In the genomic region with DNA sequence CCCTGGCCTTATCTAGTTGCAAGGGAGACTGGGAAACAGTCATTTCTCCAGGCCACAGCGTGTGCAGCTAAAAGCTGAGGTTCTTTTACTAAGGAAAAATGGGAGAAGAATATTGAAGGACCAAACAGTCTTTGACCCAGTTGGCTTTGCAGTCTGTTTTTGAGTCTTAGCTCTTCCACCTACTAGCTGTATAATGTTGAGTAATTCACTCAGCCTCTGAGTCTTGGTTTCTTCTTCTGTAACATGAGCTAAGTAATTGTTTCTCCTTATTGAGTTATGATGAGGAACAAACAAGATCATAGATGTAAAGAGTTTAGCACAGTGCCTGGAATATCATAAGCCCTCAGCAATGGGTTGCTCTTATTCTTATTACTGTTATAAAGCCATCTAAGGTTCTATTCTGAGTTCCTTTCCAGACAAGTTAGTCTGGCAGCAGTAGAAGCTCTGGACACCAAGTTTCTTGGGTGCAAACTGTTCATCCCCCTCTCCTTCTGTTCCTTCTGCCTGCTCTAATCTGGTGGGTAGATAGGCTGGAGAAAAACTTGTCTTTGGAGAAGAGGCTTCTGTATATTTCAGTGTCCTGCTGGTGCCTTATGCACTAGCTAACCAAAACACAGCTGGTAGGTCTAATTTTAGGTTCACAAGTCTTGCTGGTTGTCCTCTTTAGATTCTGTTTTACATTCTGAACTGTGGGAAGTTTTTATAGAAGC, we compare ENCODE assay signal across 12 cellular contexts. TPM values are rescaled to one million over a fixed set of nuclear protein-coding genes. Genes with fewer than 3 reads are reported as not detected.
DNase-seq lines count a peak whose midpoint lies in the region; ATAC-seq, FAIRE-seq and TF ChIP-seq lines count a peak whose summit lies in the region.
"Had no signal": no experiment of that assay in that cellular context is flagged by ENCODE, and none has a peak within 500 bp of the region (broad histone marks: within the 10 kb centered on the region; RNA-seq: fewer than 3 reads in every experiment).

No MANE protein-coding gene starts in this region.

- TF ChIP-seq RAD21 in GM12878 (IDR thresholded peaks at IDR 0.05; ENCODE audit: insufficient read depth, low read depth, low read length), result no peak

- H3K9me3 ChIP-seq in GM12878 (replicated peaks; ENCODE audit: control insufficient read depth, insufficient read depth, low read length) (no peaks in the 10 kb centered on the region), endodermal cell (ENCODE audit: control insufficient read depth, low read length) (no peaks in the 10 kb centered on the region)
- no peaks in the 10 kb centered on the region for H3K9me3 ChIP-seq in naive thymus-derived CD4-positive, alpha-beta T cell (ENCODE audit: control insufficient read depth in 2 of 3, low read length in 3 of 3)

- intact Hi-C loops in GM12878 (cut with micrococcal nuclease; ENCODE audit: unreplicated experiment), result no loop called here
- intact Hi-C loops in naive thymus-derived CD4-positive, alpha-beta T cell (cut with micrococcal nuclease), result no loop called here

- TF ChIP-seq CTCF in GM12878 (IDR thresholded peaks at IDR 0.05 in 2 of 3, conservative IDR thresholded peaks at IDR 0.05 in 1 of 3; ENCODE audit: control insufficient read depth in 2 of 3, extremely low read depth in 1 of 3, insufficient read depth in 1 of 3, low read depth in 3 of 3, low read length in 3 of 3) (no peak), endodermal cell (conservative IDR thresholded peaks at IDR 0.05) (no peak)

- H3K27me3 Mint-ChIP-seq in naive thymus-derived CD4-positive, alpha-beta T cell, result no peaks in the 10 kb centered on the region
- H3K27me3 Mint-ChIP-seq in endodermal cell (ENCODE audit: insufficient read depth), result no peaks in the 10 kb centered on the region

- peak overlapping the region in 7 of 10 donors; percentile 6 to 47 (median 36) for H3K4me3 Mint-ChIP-seq in naive thymus-derived CD4-positive, alpha-beta T cell
- H3K4me3 Mint-ChIP-seq in endodermal cell, result no peak overlapping the region

- H3K36me3 ChIP-seq in GM12878 (ENCODE audit: control insufficient read depth in 2 of 2, insufficient read depth in 2 of 2, low read length in 1 of 2), result peaks cover 0 to 3% of the 10 kb centered on the region in 2 experiments; a peak in 1 of 4 replicates
- no peaks in the 10 kb centered on the region for H3K36me3 ChIP-seq in naive thymus-derived CD4-positive, alpha-beta T cell (ENCODE audit: control insufficient read depth in 2 of 3, insufficient read depth in 3 of 3, low read length in 3 of 3)
- no peaks in the 10 kb centered on the region for H3K36me3 ChIP-seq in endodermal cell (ENCODE audit: control insufficient read depth, insufficient read depth, low read length)

- BruUV-seq in GM12878 (replicated peaks; lab: Mats Ljungman, UMichigan), result no TSS peak

- H3K36me3 Mint-ChIP-seq in naive thymus-derived CD4-positive, alpha-beta T cell, result peaks cover 4 to 44% (median 20%) of the 10 kb centered on the region in 5 donors
- no peaks in the 10 kb centered on the region for H3K36me3 Mint-ChIP-seq in endodermal cell (ENCODE audit: low read depth)

- POLR2A ChIA-PET in GM12878 (lab: Charles Lee), result interaction anchor here (1.0 kb wide), 1 partner anchor 9 kb away, joined by 4 read pairs; no protein-coding TSS in a partner anchor
- POLR2A ChIA-PET in naive thymus-derived CD4-positive, alpha-beta T cell (lab: Charles Lee), result interaction anchor here (0.9 kb wide), 1 partner anchor 48 kb away, joined by 4 read pairs; no protein-coding TSS in a partner anchor

- H3K4me1 Mint-ChIP-seq in naive thymus-derived CD4-positive, alpha-beta T cell, result peaks cover 17 to 100% (median 92%) of the 10 kb centered on the region in 7 donors
- H3K4me1 Mint-ChIP-seq in endodermal cell, result peaks cover 10% of the 10 kb centered on the region

- no peak for TF ChIP-seq POLR2A in GM12878 (IDR thresholded peaks at IDR 0.05; ENCODE audit: low read depth, low read length)

- H3K9me3 Mint-ChIP-seq in naive thymus-derived CD4-positive, alpha-beta T cell, result peaks cover 0 to 4% (median 0%) of the 10 kb centered on the region in 11 donors
- no peaks in the 10 kb centered on the region for H3K9me3 Mint-ChIP-seq in endodermal cell

- CTCF ChIA-PET in GM12878 (lab: Yijun Ruan, JAX), result interaction anchor here (0.9 to 1.8 kb wide), 2 partner anchors 9 to 146 kb away, joined by 5 to 8 read pairs; no protein-coding TSS in a partner anchor
- CTCF ChIA-PET in naive thymus-derived CD4-positive, alpha-beta T cell (lab: Charles Lee), result no interaction called here

- peak overlapping the region; percentile 64 for H3K4me2 ChIP-seq in GM12878 (ENCODE audit: control insufficient read depth, insufficient read depth)

- no peak for TF ChIP-seq EP300 in GM12878 (IDR thresholded peaks at IDR 0.05; ENCODE audit: borderline replicate concordance in 1 of 2, control insufficient read depth in 1 of 2, low read depth in 2 of 2, low read length in 2 of 2)

- ATAC-seq in GM18517 (IDR thresholded peaks at IDR 0.05; ENCODE audit: unreplicated experiment) (peak; percentile 55), HG02642 (IDR thresholded peaks at IDR 0.05; ENCODE audit: poor library complexity, unreplicated experiment) (peak; percentile 71), GM12878 (peak; percentile 30)
- ATAC-seq in naive thymus-derived CD4-positive, alpha-beta T cell, result no peak

- RAD21 ChIA-PET in GM12878 (lab: Charles Lee; ENCODE audit: unreplicated experiment), result no interaction called here

- DNase-seq in GM12878 (ENCODE audit: low read depth, low spot score) (no peak), epidermal melanocyte (ENCODE audit: insufficient read length, low spot score) (no peak), endodermal cell (no peak), foreskin melanocyte (no peak), NCI-H1436 (lab: John Stamatoyannopoulos, UW) (no peak)
- no peak for DNase-seq in naive thymus-derived CD4-positive, alpha-beta T cell
- DNase-seq: activated naive CD4-positive, alpha-beta T cell; kidney; NCI-H1048 had no signal

- no peaks in the 10 kb centered on the region; the same call in 1 of the 2 replicates for H4K20me1 ChIP-seq in GM12878 (ENCODE audit: control insufficient read depth, insufficient read depth)

- H3K9ac ChIP-seq in GM12878 (ENCODE audit: control insufficient read depth, insufficient read depth, low read length), result peak overlapping the region; percentile 4; the same call in 1 of the 2 replicates
- no peak overlapping the region for H3K9ac ChIP-seq in endodermal cell (ENCODE audit: extremely low read depth, low read length, poor library complexity, severe bottlenecking)

- H3K4me3 ChIP-seq in GM12878 (no peak overlapping the region), endodermal cell (ENCODE audit: low read length) (no peak overlapping the region)
- H3K4me3 ChIP-seq in naive thymus-derived CD4-positive, alpha-beta T cell (ENCODE audit: low read length), result no peak overlapping the region

- WGBS in GM12878 (ENCODE audit: insufficient coverage, insufficient replicate concordance, low lambda C conversion rate, missing lambda C conversion rate), result 96% methylated on average over 1 of the region's 1 CpG
- WGBS in endodermal cell (ENCODE audit: insufficient coverage in 1 of 2, insufficient read length in 1 of 2), 2 experiments, result 100% methylated on average over 1 of the region's 1 CpG

- FAIRE-seq in GM12878 (lab: Jason Lieb, UNC), result peak; percentile 13
- FAIRE-seq: kidney had no signal

- SMC1A ChIA-PET in GM12878 (lab: Charles Lee; ENCODE audit: uncharacterized antibody, unreplicated experiment), result interaction anchor here (0.7 kb wide), 1 partner anchor 45 kb away, joined by 3 read pairs; no protein-coding TSS in a partner anchor

- H3K27ac ChIP-seq in GM12878 (ENCODE audit: control insufficient read depth, insufficient read depth), result no peak overlapping the region
- H3K27ac ChIP-seq in naive thymus-derived CD4-positive, alpha-beta T cell (ENCODE audit: low read depth, low read length), result no peak overlapping the region
- no peak overlapping the region for H3K27ac ChIP-seq in endodermal cell (ENCODE audit: low read depth, low read length)
- H3K27ac ChIP-seq: VCaP had no signal

- peaks cover 73% of the 10 kb centered on the region for H3K79me2 ChIP-seq in GM12878 (ENCODE audit: control insufficient read depth, insufficient read depth, low read length)

- H3K27ac Mint-ChIP-seq in naive thymus-derived CD4-positive, alpha-beta T cell, result peak overlapping the region in 4 of 9 donors; percentile 2 to 74 (median 24)
- no peak overlapping the region for H3K27ac Mint-ChIP-seq in endodermal cell

- H3K4me1 ChIP-seq in GM12878 (ENCODE audit: control insufficient read depth, insufficient read depth, low read length) (peaks cover 13% of the 10 kb centered on the region), endodermal cell (ENCODE audit: control insufficient read depth, insufficient read depth, low read length) (no peaks in the 10 kb centered on the region)
- H3K4me1 ChIP-seq in naive thymus-derived CD4-positive, alpha-beta T cell (ENCODE audit: control insufficient read depth in 2 of 2, insufficient read depth in 2 of 2, low read length in 2 of 2), result peaks cover 8 to 22% of the 10 kb centered on the region in 2 donors

- no peak overlapping the region for H2AFZ ChIP-seq in GM12878 (ENCODE audit: control insufficient read depth, low read depth, low read length)

- H3K27me3 ChIP-seq in GM12878 (replicated peaks in 1 of 2; ENCODE audit: control insufficient read depth in 2 of 2, insufficient read depth in 2 of 2, low read length in 1 of 2) (no peaks in the 10 kb centered on the region), endodermal cell (ENCODE audit: control insufficient read depth, insufficient read depth, low read length, poor library complexity, severe bottlenecking) (no peaks in the 10 kb centered on the region)
- H3K27me3 ChIP-seq in naive thymus-derived CD4-positive, alpha-beta T cell (ENCODE audit: control insufficient read depth in 2 of 2, insufficient read depth in 2 of 2, low read length in 2 of 2), result no peaks in the 10 kb centered on the region

- in situ Hi-C loops in GM12878 (cut with MboI), result no loop called here

RNA-seq across cellular contexts. Expression of a gene that starts 13.5 kb away (rescaled TPM):
- 41.8 and 42.1 TPM in 2 replicates for total RNA-seq in GM12878 (2013; cell fraction: nucleolus; rRNA removed)
- total RNA-seq in GM12878 (2014; rRNA removed) (17.8 and 18.6 TPM in 2 replicates), GM12878 (2014; rRNA removed; fragmentation: Illumina TruSeq; extraction: Trizol) (17.4 and 17.5 TPM in 2 replicates), GM12878 (2021) (51.2 and 54.5 TPM in 2 replicates), endodermal cell (10 to 100 TPM; 48.5 to 63.8 TPM)
- polyA plus RNA-seq in GM12878 (2011; ENCODE audit: low read depth), result 10.2 TPM
- polyA plus RNA-seq in GM12878 (2011; rRNA removed) (86.4 and 93.0 TPM in 2 replicates), GM12878 (2014; fragmentation: Illumina TruSeq; extraction: Trizol) (53.0 and 61.9 TPM in 2 replicates), GM12878 (2014; fragmentation: Nextera tagmentation; extraction: Ambion mirVana) (1 to 10 TPM; 6.7 to 8.9 TPM), GM12878 (2014; rRNA removed) (25.8 and 27.1 TPM in 2 replicates), GM12878 (2016; fragmentation: Nextera tagmentation; extraction: Ambion mirVana) (10 to 100 TPM; 29.4 to 40.1 TPM)
- 55.2 and 67.9 TPM in 2 replicates for polyA plus RNA-seq in GM12878 (2011; cell fraction: cytosol; rRNA removed)
- polyA plus RNA-seq in GM12878 (2011; cell fraction: nucleus; rRNA removed), result 112 and 116 TPM in 2 replicates
- polyA plus RNA-seq in GM12878 (2012), result 16.1 and 27.8 TPM in 2 replicates
- 82.1 and 117 TPM in 2 replicates for polyA minus RNA-seq in GM12878 (2011; rRNA and poly(A)+ RNA removed)
- polyA minus RNA-seq in GM12878 (2011; cell fraction: cytosol; rRNA and poly(A)+ RNA removed), result 22.2 and 23.4 TPM in 2 replicates
- polyA minus RNA-seq in GM12878 (2011; cell fraction: nucleus; rRNA and poly(A)+ RNA removed), result 10.6 and 15.8 TPM in 2 replicates
- total RNA-seq in naive thymus-derived CD4-positive, alpha-beta T cell, result 10 to 100 TPM; 35.7 to 60.8 (median 58.6) TPM
- polyA plus RNA-seq in naive thymus-derived CD4-positive, alpha-beta T cell, result 10 to 100 TPM; 50.2 to 60.1 TPM
- 39.5 TPM for polyA plus RNA-seq in endodermal cell (2013, experiment 1 of 2)
- polyA plus RNA-seq in endodermal cell (2013, experiment 2 of 2), result 33.2 TPM

RNA-seq across cellular contexts. Expression of a gene that starts 57.8 kb away (rescaled TPM):
- total RNA-seq in GM12878 (2013; cell fraction: nucleolus; rRNA removed), result 5.3 and 6.6 TPM in 2 replicates
- 19.3 and 23.4 TPM in 2 replicates for total RNA-seq in GM12878 (2014; rRNA removed)
- 8.9 and 11.1 TPM in 2 replicates for total RNA-seq in GM12878 (2014; rRNA removed; fragmentation: Illumina TruSeq; extraction: Trizol)
- total RNA-seq in GM12878 (2021), result 25.9 and 26.1 TPM in 2 replicates
- polyA plus RNA-seq in GM12878 (2011; ENCODE audit: low read depth), result 0.56 TPM
- 1.4 and 1.7 TPM in 2 replicates for polyA plus RNA-seq in GM12878 (2011; rRNA removed)
- 2.1 and 3.4 TPM in 2 replicates for polyA plus RNA-seq in GM12878 (2011; cell fraction: cytosol; rRNA removed)
- 4.1 and 5.3 TPM in 2 replicates for polyA plus RNA-seq in GM12878 (2011; cell fraction: nucleus; rRNA removed)
- 2.5 and 3.5 TPM in 2 replicates for polyA plus RNA-seq in GM12878 (2012)
- polyA plus RNA-seq in GM12878 (2014; fragmentation: Illumina TruSeq; extraction: Trizol), result 5.3 and 8.7 TPM in 2 replicates
- polyA plus RNA-seq in GM12878 (2014; fragmentation: Nextera tagmentation; extraction: Ambion mirVana), result 10 to 100 TPM in 1 of 2 experiments, 1 to 10 TPM in 1; 4.2 to 10.6 TPM
- 14.9 and 16.7 TPM in 2 replicates for polyA plus RNA-seq in GM12878 (2014; rRNA removed)
- polyA plus RNA-seq in GM12878 (2016; fragmentation: Nextera tagmentation; extraction: Ambion mirVana), result 1 to 10 TPM; 3.9 to 9.3 TPM
- polyA minus RNA-seq in GM12878 (2011; rRNA and poly(A)+ RNA removed), result 1.1 and 1.2 TPM in 2 replicates
- polyA minus RNA-seq in GM12878 (2011; cell fraction: cytosol; rRNA and poly(A)+ RNA removed), result 1.4 and 1.6 TPM in 2 replicates
- 2.5 and 5.0 TPM in 2 replicates for polyA minus RNA-seq in GM12878 (2011; cell fraction: nucleus; rRNA and poly(A)+ RNA removed)
- total RNA-seq in naive thymus-derived CD4-positive, alpha-beta T cell, result under 1 TPM in 1 of 5 experiments, not detected in 4; 0.15 TPM
- polyA plus RNA-seq in naive thymus-derived CD4-positive, alpha-beta T cell, result not detected
- 10 to 100 TPM; 11.7 to 17.4 TPM for total RNA-seq in endodermal cell
- polyA plus RNA-seq in endodermal cell (2013, experiment 1 of 2), result 36.3 TPM
- 33.7 TPM for polyA plus RNA-seq in endodermal cell (2013, experiment 2 of 2)

Comparison
In these comparisons a context has a peak if more than half of its experiments do, and no peak if none do; other contexts are left out.
1. RNA of a gene that starts 57.8 kb away (total RNA-seq): 5.3 to 26.1 TPM in GM12878 and 11.7 to 17.4 TPM in endodermal cell; 0.15 TPM in naive thymus-derived CD4-positive, alpha-beta T cell; every median in the first group is over 4 times any median in the second.